In genomic region chr6:157222201-157222981, GRCh38 we compare ENCODE assay signal across 9 cellular contexts.
DNase-seq lines count a peak whose midpoint lies in the region; ATAC-seq, FAIRE-seq and TF ChIP-seq lines count a peak whose summit lies in the region.
"Had no signal": no experiment of that assay in that cellular context is flagged by ENCODE, and none has a peak within 500 bp of the region (broad histone marks: within the 10 kb centered on the region; RNA-seq: fewer than 3 reads in every experiment).

No MANE protein-coding gene starts in this region.

- FAIRE-seq in urothelium cell line (lab: Jason Lieb, UNC) = no peak

- peak overlapping the region; percentile 82 for H2AK9ac ChIP-seq in IMR-90 (replicated peaks; ENCODE audit: low read depth, low read length, poor library complexity)

- H3K4me1 ChIP-seq in IMR-90 (ENCODE audit: control insufficient read depth, insufficient read depth, low read length) = peaks cover 8% of the 10 kb centered on the region

- no peak overlapping the region; the same call in 1 of the 2 replicates for H3K4ac ChIP-seq in IMR-90 (ENCODE audit: low read depth, low read length)

- peaks cover 12% of the 10 kb centered on the region for H3K9me1 ChIP-seq in IMR-90 (ENCODE audit: insufficient read depth, low read length)

- POLR2A ChIA-PET in IMR-90 (lab: Charles Lee; ENCODE audit: unreplicated experiment) = no interaction called here

- no peaks in the 10 kb centered on the region for H3K9me3 ChIP-seq in IMR-90 (ENCODE audit: control insufficient read depth, insufficient read depth, low read length)

- H3K27ac ChIP-seq in IMR-90 (ENCODE audit: insufficient read depth, low read length) = no peak overlapping the region

- peaks cover 54% of the 10 kb centered on the region for H3K4me1 Mint-ChIP-seq in activated naive CD4-positive, alpha-beta T cell treated with anti-CD3 and anti-CD28 coated beads, Interleukin-2, amount 10 ng/mL, durations not matched to agents 7 days and 5 days
- peaks cover 22 to 42% of the 10 kb centered on the region in 2 donors for H3K4me1 Mint-ChIP-seq in stimulated activated naive B cell treated with anti-CD40 and anti-IgM and Interleukin-4, amounts not matched to agents 10 μg/mL and 1 μg/mL and 100 μg/mL, for 72 hours

- no peak overlapping the region for H2AK5ac ChIP-seq in IMR-90 (ENCODE audit: low read depth, low read length)

- H3K56ac ChIP-seq in IMR-90 (ENCODE audit: extremely low read depth, insufficient read depth, low read length) = no peak overlapping the region

- 82% methylated on average over 4 of the region's 17 CpGs; no CpG with 5 or more reads in 1 of the 2 experiments for WGBS in IMR-90 (ENCODE audit: extremely low coverage in 2 of 2, insufficient read length in 1 of 2), 2 experiments

- no peak overlapping the region for H3K4me2 ChIP-seq in IMR-90 (ENCODE audit: low read depth, low read length)

- H3K36me3 ChIP-seq in IMR-90 (ENCODE audit: control insufficient read depth, insufficient read depth, low read length) = no peaks in the 10 kb centered on the region

- H3K23ac ChIP-seq in IMR-90 (ENCODE audit: low read depth, low read length) = no peak overlapping the region

- no peaks in the 10 kb centered on the region for H3K27me3 ChIP-seq in IMR-90 (ENCODE audit: control insufficient read depth, insufficient read depth, low read length)

- no peak for ATAC-seq in IMR-90 (ENCODE audit: low read depth)
- peak; percentile 26 to 32 for ATAC-seq in stimulated activated naive B cell treated with anti-CD40 and anti-IgM and Interleukin-4, amounts not matched to agents 10 μg/mL and 1 μg/mL and 100 μg/mL, for 72 hours (replicated peaks)
- ATAC-seq in GM18861 (IDR thresholded peaks at IDR 0.05; ENCODE audit: unreplicated experiment) = no peak

- H2AFZ ChIP-seq in IMR-90 (replicated peaks; ENCODE audit: low read length, poor library complexity) = peak overlapping the region; percentile 58

- intact Hi-C loops in IMR-90 (cut with micrococcal nuclease) = no loop called here

- no TSS peak for BruUV-seq in IMR-90 (replicated peaks; lab: Mats Ljungman, UMichigan)

- peaks cover 12% of the 10 kb centered on the region for H3K27me3 Mint-ChIP-seq in activated naive CD4-positive, alpha-beta T cell treated with anti-CD3 and anti-CD28 coated beads, Interleukin-2, amount 10 ng/mL, durations not matched to agents 7 days and 5 days
- H3K27me3 Mint-ChIP-seq in stimulated activated naive B cell treated with anti-CD40 and anti-IgM and Interleukin-4, amounts not matched to agents 10 μg/mL and 1 μg/mL and 100 μg/mL, for 72 hours = peaks cover 6 to 15% of the 10 kb centered on the region in 2 donors

- H3K18ac ChIP-seq in IMR-90 (ENCODE audit: low read depth, low read length) = no peak overlapping the region

- DNase-seq in activated naive CD4-positive, alpha-beta T cell treated with anti-CD3 and anti-CD28 coated beads, Interleukin-2, amount 10 ng/mL, durations not matched to agents 7 days and 5 days = no peak
- DNase-seq in activated naive CD4-positive, alpha-beta T cell (lab: John Stamatoyannopoulos, UW) = no peak
- no peak for DNase-seq in IMR-90
- DNase-seq in ecto neural progenitor cell (ENCODE audit: low spot score) = peak; percentile 39
- no peak for DNase-seq in stimulated activated naive B cell treated with anti-CD40 and anti-IgM and Interleukin-4, amounts not matched to agents 10 μg/mL and 1 μg/mL and 100 μg/mL, for 72 hours
- no peak for DNase-seq in urothelium cell line (ENCODE audit: low spot score)
- DNase-seq in epidermal melanocyte (ENCODE audit: insufficient read length, low spot score) = no peak
- DNase-seq: NCI-H2081 had no signal

- no peak overlapping the region for H4K5ac ChIP-seq in IMR-90 (ENCODE audit: low read depth, low read length)

- H2BK5ac ChIP-seq in IMR-90 (ENCODE audit: low read depth, low read length, poor library complexity, severe bottlenecking) = no peak overlapping the region

- no peak overlapping the region for H3K14ac ChIP-seq in IMR-90 (replicated peaks; ENCODE audit: low read depth, low read length)

- no peaks in the 10 kb centered on the region for H4K20me1 ChIP-seq in IMR-90 (ENCODE audit: insufficient read depth, low read length)

- dilution Hi-C loops in IMR-90 (cut with HindIII; ENCODE audit: low sequenced_read_pairs, unreplicated experiment) = no loop called here

- no peaks in the 10 kb centered on the region for H3K36me3 Mint-ChIP-seq in activated naive CD4-positive, alpha-beta T cell treated with anti-CD3 and anti-CD28 coated beads, Interleukin-2, amount 10 ng/mL, durations not matched to agents 7 days and 5 days
- peaks cover 0 to 4% of the 10 kb centered on the region in 2 donors for H3K36me3 Mint-ChIP-seq in stimulated activated naive B cell treated with anti-CD40 and anti-IgM and Interleukin-4, amounts not matched to agents 10 μg/mL and 1 μg/mL and 100 μg/mL, for 72 hours

- peaks cover 0 to 8% of the 10 kb centered on the region in 2 experiments; a peak in 1 of 4 replicates for H3K79me1 ChIP-seq in IMR-90 (ENCODE audit: low read depth in 1 of 2, low read length in 2 of 2)

- no peak overlapping the region for H2BK20ac ChIP-seq in IMR-90 (ENCODE audit: low read depth, low read length)

- CTCF ChIA-PET in activated naive CD4-positive, alpha-beta T cell treated with anti-CD3 and anti-CD28 coated beads, Interleukin-2, amount 10 ng/mL, durations not matched to agents 7 days and 5 days (lab: Charles Lee) = interaction anchor here (2.0 kb wide), 1 partner anchor 13 kb away, joined by 16 read pairs; no protein-coding TSS in a partner anchor
- CTCF ChIA-PET in IMR-90 (lab: Yijun Ruan, JAX) = no interaction called here

- H2BK120ac ChIP-seq in IMR-90 (ENCODE audit: low read depth, low read length) = no peak overlapping the region

- no peak overlapping the region for H3K4me3 ChIP-seq in IMR-90 (ENCODE audit: insufficient read depth, low read depth, low read length)

- no peak overlapping the region for H4K91ac ChIP-seq in IMR-90 (ENCODE audit: insufficient read depth, low read depth, low read length)

- TF ChIP-seq CTCF in IMR-90 (conservative IDR thresholded peaks at IDR 0.05; ENCODE audit: low read depth, low read length) = no peak

- peak overlapping the region; percentile 52 for H3K27ac Mint-ChIP-seq in activated naive CD4-positive, alpha-beta T cell treated with anti-CD3 and anti-CD28 coated beads, Interleukin-2, amount 10 ng/mL, durations not matched to agents 7 days and 5 days
- peak overlapping the region; percentile 77 for H3K27ac Mint-ChIP-seq in stimulated activated naive B cell treated with anti-CD40 and anti-IgM and Interleukin-4, amounts not matched to agents 10 μg/mL and 1 μg/mL and 100 μg/mL, for 72 hours

- TF ChIP-seq RAD21 in IMR-90 (IDR thresholded peaks at IDR 0.05; ENCODE audit: low read length) = no peak

- no peak overlapping the region for H3K9ac ChIP-seq in IMR-90 (ENCODE audit: low read depth, low read length)

- H3K4me3 Mint-ChIP-seq in activated naive CD4-positive, alpha-beta T cell treated with anti-CD3 and anti-CD28 coated beads, Interleukin-2, amount 10 ng/mL, durations not matched to agents 7 days and 5 days = peak overlapping the region; percentile 30
- H3K4me3 Mint-ChIP-seq in stimulated activated naive B cell treated with anti-CD40 and anti-IgM and Interleukin-4, amounts not matched to agents 10 μg/mL and 1 μg/mL and 100 μg/mL, for 72 hours = peak overlapping the region; percentile 38 to 82

- no peak overlapping the region for H2BK15ac ChIP-seq in IMR-90 (ENCODE audit: low read depth, low read length)

- no peak overlapping the region; a peak in 1 of 4 replicates for H4K8ac ChIP-seq in IMR-90 (ENCODE audit: low read depth in 2 of 2, low read length in 2 of 2)

- in situ Hi-C loops in IMR-90 (cut with MboI; ENCODE audit: low sequenced_read_pairs) = no loop called here

- TF ChIP-seq POLR2A in IMR-90 (IDR thresholded peaks at IDR 0.05; ENCODE audit: low read depth, low read length) = no peak

- no peaks in the 10 kb centered on the region for H3K9me3 Mint-ChIP-seq in activated naive CD4-positive, alpha-beta T cell treated with anti-CD3 and anti-CD28 coated beads, Interleukin-2, amount 10 ng/mL, durations not matched to agents 7 days and 5 days
- H3K9me3 Mint-ChIP-seq in stimulated activated naive B cell treated with anti-CD40 and anti-IgM and Interleukin-4, amounts not matched to agents 10 μg/mL and 1 μg/mL and 100 μg/mL, for 72 hours = no peaks in the 10 kb centered on the region

TF ChIP-seq in IMR-90, 13 proteins besides CTCF, POLR2A, EP300 and RAD21:
- TF ChIP-seq CHD1 (IDR thresholded peaks at IDR 0.05; ENCODE audit: low read depth, low read length) (no peak), RFX5 (IDR thresholded peaks at IDR 0.05; ENCODE audit: low read depth, low read length) (no peak), ELK1 (IDR thresholded peaks at IDR 0.05; ENCODE audit: borderline replicate concordance, low read depth, low read length) (no peak), SMC3 (IDR thresholded peaks at IDR 0.05; ENCODE audit: low read depth, low read length) (no peak), MAFK (IDR thresholded peaks at IDR 0.05; ENCODE audit: low read depth, low read length) (no peak), MAZ (IDR thresholded peaks at IDR 0.05; ENCODE audit: borderline replicate concordance, low read depth, low read length) (no peak), FOS (IDR thresholded peaks at IDR 0.05; ENCODE audit: low read depth, low read length) (no peak), RCOR1 (IDR thresholded peaks at IDR 0.05; ENCODE audit: insufficient replicate concordance, low read length) (no peak), CEBPB (IDR thresholded peaks at IDR 0.05; ENCODE audit: low read depth, low read length) (no peak), BHLHE40 (IDR thresholded peaks at IDR 0.05; ENCODE audit: low read depth, low read length) (no peak), NFE2L2 (IDR thresholded peaks at IDR 0.05; ENCODE audit: low read depth, low read length) (no peak), MXI1 (IDR thresholded peaks at IDR 0.05; ENCODE audit: borderline replicate concordance, low read depth, low read length) (no peak)
- TF ChIP-seq, protein P1, sequence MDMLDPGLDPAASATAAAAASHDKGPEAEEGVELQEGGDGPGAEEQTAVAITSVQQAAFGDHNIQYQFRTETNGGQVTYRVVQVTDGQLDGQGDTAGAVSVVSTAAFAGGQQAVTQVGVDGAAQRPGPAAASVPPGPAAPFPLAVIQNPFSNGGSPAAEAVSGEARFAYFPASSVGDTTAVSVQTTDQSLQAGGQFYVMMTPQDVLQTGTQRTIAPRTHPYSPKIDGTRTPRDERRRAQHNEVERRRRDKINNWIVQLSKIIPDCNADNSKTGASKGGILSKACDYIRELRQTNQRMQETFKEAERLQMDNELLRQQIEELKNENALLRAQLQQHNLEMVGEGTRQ (IDR thresholded peaks at IDR 0.05; ENCODE audit: low read depth, low read length) = no peak
TF ChIP-seq in IMR-90: peak in this region for 0.

Comparison
In these comparisons a context has a peak if more than half of its experiments do, and no peak if none do; other contexts are left out.
1. ATAC-seq: peak in stimulated activated naive B cell treated with anti-CD40 and anti-IgM and Interleukin-4, amounts not matched to agents 10 μg/mL and 1 μg/mL and 100 μg/mL, for 72 hours (2 of 2); none in IMR-90 (single experiment) and GM18861 (single experiment).